10 cellular contexts compared by ENCODE assay signal in genomic region chr11:6497069-6497839, GRCh38. TPM values are rescaled to one million over a fixed set of nuclear protein-coding genes. Genes with fewer than 3 reads are reported as not detected.
DNase-seq lines count a peak whose midpoint lies in the region; ATAC-seq and TF ChIP-seq lines count a peak whose summit lies in the region.
"Had no signal": no experiment of that assay in that cellular context is flagged by ENCODE, and none has a peak within 500 bp of the region (broad histone marks: within the 10 kb centered on the region; RNA-seq: fewer than 3 reads in every experiment).

Gene DNHD1 (plus strand): TSS chr11:6497280. CDS start chr11:6498216, 936 bp downstream.

- peaks cover 26% of the 10 kb centered on the region for H3K36me3 ChIP-seq in upper lobe of right lung

- H3K9me3 Mint-ChIP-seq in activated naive CD4-positive, alpha-beta T cell treated with anti-CD3 and anti-CD28 coated beads, Interleukin-2, amount 50 U/mL, for 24 hours: no peaks in the 10 kb centered on the region
- no peaks in the 10 kb centered on the region for H3K9me3 Mint-ChIP-seq in activated naive CD4-positive, alpha-beta T cell treated with anti-CD3 and anti-CD28 coated beads, Interleukin-2, amount 10 ng/mL, durations not matched to agents 7 days and 5 days
- H3K9me3 Mint-ChIP-seq in effector memory CD8-positive, alpha-beta T cell: no peaks in the 10 kb centered on the region
- H3K9me3 Mint-ChIP-seq in mesothelial cell of epicardium (no peaks in the 10 kb centered on the region), immature natural killer cell (no peaks in the 10 kb centered on the region)

- H3K9me3 ChIP-seq in upper lobe of right lung: no peaks in the 10 kb centered on the region

- no peak for DNase-seq in activated naive CD4-positive, alpha-beta T cell treated with anti-CD3 and anti-CD28 coated beads, Interleukin-2, amount 10 ng/mL, durations not matched to agents 7 days and 5 days
- DNase-seq in effector memory CD8-positive, alpha-beta T cell: no peak
- no peak for DNase-seq in mesothelial cell of epicardium (ENCODE audit: low spot score in 2 of 2, unreplicated experiment in 2 of 2)
- DNase-seq in upper lobe of right lung: no peak
- no peak for DNase-seq in C1 segment of cervical spinal cord (lab: John Stamatoyannopoulos, UW)
- no peak for DNase-seq in immature natural killer cell
- DNase-seq: OCI-M1; stimulated activated CD4-positive, alpha-beta T cell treated with anti-CD3 and anti-CD28 coated beads, Interleukin-1b, Interleukin-23, amount 100 ng/mL, for 48 hours had no signal

- CTCF ChIA-PET in activated naive CD4-positive, alpha-beta T cell treated with anti-CD3 and anti-CD28 coated beads, Interleukin-2, amount 10 ng/mL, durations not matched to agents 7 days and 5 days (lab: Charles Lee): interaction anchor here (1.0 to 3.0 kb wide), 3 partner anchors 34 to 119 kb away, joined by 3 to 14 read pairs (median 5); no protein-coding TSS in a partner anchor

- H3K27ac Mint-ChIP-seq in activated naive CD4-positive, alpha-beta T cell treated with anti-CD3 and anti-CD28 coated beads, Interleukin-2, amount 50 U/mL, for 24 hours: peak within 1 kb of the TSS; percentile 69
- H3K27ac Mint-ChIP-seq in activated naive CD4-positive, alpha-beta T cell treated with anti-CD3 and anti-CD28 coated beads, Interleukin-2, amount 10 ng/mL, durations not matched to agents 7 days and 5 days: no peak within 1 kb of the TSS
- peak within 1 kb of the TSS; percentile 35 to 58 for H3K27ac Mint-ChIP-seq in effector memory CD8-positive, alpha-beta T cell
- H3K27ac Mint-ChIP-seq in mesothelial cell of epicardium (no peak within 1 kb of the TSS), immature natural killer cell (peak within 1 kb of the TSS in 2 of 6 donors; percentile 46 to 52)

- H3K27me3 ChIP-seq in upper lobe of right lung: no peaks in the 10 kb centered on the region

- H3K4me3 Mint-ChIP-seq in activated naive CD4-positive, alpha-beta T cell treated with anti-CD3 and anti-CD28 coated beads, Interleukin-2, amount 50 U/mL, for 24 hours: no peak within 1 kb of the TSS
- no peak within 1 kb of the TSS for H3K4me3 Mint-ChIP-seq in activated naive CD4-positive, alpha-beta T cell treated with anti-CD3 and anti-CD28 coated beads, Interleukin-2, amount 10 ng/mL, durations not matched to agents 7 days and 5 days
- H3K4me3 Mint-ChIP-seq in effector memory CD8-positive, alpha-beta T cell: no peak within 1 kb of the TSS
- no peak within 1 kb of the TSS for H3K4me3 Mint-ChIP-seq in mesothelial cell of epicardium
- no peak within 1 kb of the TSS for H3K4me3 Mint-ChIP-seq in immature natural killer cell

- no peak for ATAC-seq in effector memory CD8-positive, alpha-beta T cell (replicated peaks)
- ATAC-seq in upper lobe of right lung: peak; percentile 49
- ATAC-seq in HG03045 (IDR thresholded peaks at IDR 0.05; ENCODE audit: unreplicated experiment): no peak

- peaks cover 37% of the 10 kb centered on the region for H3K4me1 Mint-ChIP-seq in activated naive CD4-positive, alpha-beta T cell treated with anti-CD3 and anti-CD28 coated beads, Interleukin-2, amount 50 U/mL, for 24 hours
- H3K4me1 Mint-ChIP-seq in activated naive CD4-positive, alpha-beta T cell treated with anti-CD3 and anti-CD28 coated beads, Interleukin-2, amount 10 ng/mL, durations not matched to agents 7 days and 5 days: peaks cover 3% of the 10 kb centered on the region
- H3K4me1 Mint-ChIP-seq in effector memory CD8-positive, alpha-beta T cell (ENCODE audit: low read depth in 2 of 2): peaks cover 6 to 33% of the 10 kb centered on the region in 2 donors
- no peaks in the 10 kb centered on the region for H3K4me1 Mint-ChIP-seq in mesothelial cell of epicardium
- H3K4me1 Mint-ChIP-seq in immature natural killer cell: peaks cover 0 to 13% of the 10 kb centered on the region in 2 donors

- no peak within 1 kb of the TSS for H3K27ac ChIP-seq in upper lobe of right lung

- TF ChIP-seq CTCF in mesothelial cell of epicardium (IDR thresholded peaks at IDR 0.05; ENCODE audit: unreplicated experiment) (no peak), upper lobe of right lung (IDR thresholded peaks at IDR 0.05) (no peak)

- H3K27me3 Mint-ChIP-seq in activated naive CD4-positive, alpha-beta T cell treated with anti-CD3 and anti-CD28 coated beads, Interleukin-2, amount 50 U/mL, for 24 hours: no peaks in the 10 kb centered on the region
- H3K27me3 Mint-ChIP-seq in activated naive CD4-positive, alpha-beta T cell treated with anti-CD3 and anti-CD28 coated beads, Interleukin-2, amount 10 ng/mL, durations not matched to agents 7 days and 5 days: no peaks in the 10 kb centered on the region
- no peaks in the 10 kb centered on the region for H3K27me3 Mint-ChIP-seq in effector memory CD8-positive, alpha-beta T cell
- H3K27me3 Mint-ChIP-seq in mesothelial cell of epicardium (ENCODE audit: low read depth) (no peaks in the 10 kb centered on the region), immature natural killer cell (ENCODE audit: low read depth in 3 of 3) (peaks cover 0 to 3% (median 0%) of the 10 kb centered on the region in 3 donors)

- peaks cover 6% of the 10 kb centered on the region for H3K36me3 Mint-ChIP-seq in activated naive CD4-positive, alpha-beta T cell treated with anti-CD3 and anti-CD28 coated beads, Interleukin-2, amount 50 U/mL, for 24 hours
- H3K36me3 Mint-ChIP-seq in activated naive CD4-positive, alpha-beta T cell treated with anti-CD3 and anti-CD28 coated beads, Interleukin-2, amount 10 ng/mL, durations not matched to agents 7 days and 5 days: peaks cover 3% of the 10 kb centered on the region
- peaks cover 15% of the 10 kb centered on the region for H3K36me3 Mint-ChIP-seq in effector memory CD8-positive, alpha-beta T cell (ENCODE audit: insufficient read depth)
- H3K36me3 Mint-ChIP-seq in mesothelial cell of epicardium (peaks cover 3% of the 10 kb centered on the region), immature natural killer cell (peaks cover 12 to 26% (median 17%) of the 10 kb centered on the region in 3 donors)

- no peaks in the 10 kb centered on the region for H3K4me1 ChIP-seq in upper lobe of right lung

- intact Hi-C loops in upper lobe of right lung (cut with DNase I): no loop called here

- no peak within 1 kb of the TSS for H3K4me3 ChIP-seq in upper lobe of right lung

RNA-seq across cellular contexts. Expression of gene DNHD1, which starts in this region (rescaled TPM):
- total RNA-seq in mesothelial cell of epicardium (14.3 to 17.3 TPM (median 16.7 TPM) in 3 replicates), upper lobe of right lung (14.5 TPM)
- 1 to 10 TPM in 1 of 3 donors, under 1 TPM in 2; 0.74 to 1.3 (median 0.86) TPM for polyA plus RNA-seq in immature natural killer cell

Comparison
In these comparisons a context has a peak if more than half of its experiments do, and no peak if none do; other contexts are left out.
1. H3K27ac Mint-ChIP-seq: peak in activated naive CD4-positive, alpha-beta T cell treated with anti-CD3 and anti-CD28 coated beads, Interleukin-2, amount 50 U/mL, for 24 hours (single experiment) and effector memory CD8-positive, alpha-beta T cell (2 of 2); none in activated naive CD4-positive, alpha-beta T cell treated with anti-CD3 and anti-CD28 coated beads, Interleukin-2, amount 10 ng/mL, durations not matched to agents 7 days and 5 days (single experiment) and mesothelial cell of epicardium (single experiment).